In the genomic region with DNA sequence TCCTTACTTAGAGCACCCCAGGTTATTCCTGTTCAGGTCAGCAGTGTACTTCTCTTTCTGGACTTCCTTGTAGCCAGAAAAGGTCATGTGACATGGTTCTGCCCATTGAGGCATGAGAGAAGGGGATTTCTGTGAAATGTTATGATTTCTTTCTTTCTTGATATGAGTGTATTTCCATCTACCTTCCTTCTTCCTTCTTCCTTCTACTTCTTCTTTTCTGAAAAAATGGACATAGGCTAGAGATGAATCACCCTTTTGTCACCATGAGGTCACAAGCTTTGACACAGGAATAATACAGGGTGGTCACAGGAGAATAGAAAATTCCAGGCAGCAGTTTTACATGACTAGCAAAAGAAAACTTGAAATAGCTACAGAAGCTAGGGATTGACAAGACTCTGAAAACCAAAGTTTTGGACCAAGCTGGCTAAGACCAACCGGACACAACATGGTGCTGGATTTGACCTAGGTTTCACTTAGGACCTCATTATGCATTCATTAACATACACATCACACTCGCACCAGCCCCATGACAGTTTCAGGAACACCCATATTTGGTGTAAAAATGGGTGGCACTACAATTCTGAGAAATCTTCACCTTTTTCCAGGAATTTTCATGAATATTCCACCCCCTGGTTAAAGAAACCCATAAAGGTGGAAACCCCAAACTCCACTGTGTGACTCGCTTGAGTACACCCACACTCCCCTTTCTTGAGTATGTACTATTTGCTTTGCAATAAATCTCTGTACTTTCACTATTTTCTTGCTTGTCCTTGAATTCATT, we compare ENCODE assay signal across 1 cellular context.
TF ChIP-seq lines count a peak whose summit lies in the region.

No MANE protein-coding gene starts in this region.

TF ChIP-seq in K562, 482 proteins besides CTCF, POLR2A, EP300 and RAD21 (continued from another document and continues in another):
- TF ChIP-seq, protein P1, sequence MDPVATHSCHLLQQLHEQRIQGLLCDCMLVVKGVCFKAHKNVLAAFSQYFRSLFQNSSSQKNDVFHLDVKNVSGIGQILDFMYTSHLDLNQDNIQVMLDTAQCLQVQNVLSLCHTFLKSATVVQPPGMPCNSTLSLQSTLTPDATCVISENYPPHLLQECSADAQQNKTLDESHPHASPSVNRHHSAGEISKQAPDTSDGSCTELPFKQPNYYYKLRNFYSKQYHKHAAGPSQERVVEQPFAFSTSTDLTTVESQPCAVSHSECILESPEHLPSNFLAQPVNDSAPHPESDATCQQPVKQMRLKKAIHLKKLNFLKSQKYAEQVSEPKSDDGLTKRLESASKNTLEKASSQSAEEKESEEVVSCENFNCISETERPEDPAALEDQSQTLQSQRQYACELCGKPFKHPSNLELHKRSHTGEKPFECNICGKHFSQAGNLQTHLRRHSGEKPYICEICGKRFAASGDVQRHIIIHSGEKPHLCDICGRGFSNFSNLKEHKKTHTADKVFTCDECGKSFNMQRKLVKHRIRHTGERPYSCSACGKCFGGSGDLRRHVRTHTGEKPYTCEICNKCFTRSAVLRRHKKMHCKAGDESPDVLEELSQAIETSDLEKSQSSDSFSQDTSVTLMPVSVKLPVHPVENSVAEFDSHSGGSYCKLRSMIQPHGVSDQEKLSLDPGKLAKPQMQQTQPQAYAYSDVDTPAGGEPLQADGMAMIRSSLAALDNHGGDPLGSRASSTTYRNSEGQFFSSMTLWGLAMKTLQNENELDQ (CRISPR knock-in tag; IDR thresholded peaks at IDR 0.05; ENCODE audit: borderline replicate concordance), result no peak
- no peak for TF ChIP-seq ZNF133 (CRISPR knock-in tag; IDR thresholded peaks at IDR 0.05)
- no peak for TF ChIP-seq ZNF134 (CRISPR knock-in tag; conservative IDR thresholded peaks at IDR 0.05)
- peak; percentile 83; the same call in 1 of the 2 replicates for TF ChIP-seq POLR2H (tag; IDR thresholded peaks at IDR 0.05; ENCODE audit: low read depth)
- TF ChIP-seq DDX20 (tag; IDR thresholded peaks at IDR 0.05; ENCODE audit: low read depth), result no peak
- TF ChIP-seq GATAD2A (IDR thresholded peaks at IDR 0.05), result no peak
- no peak for TF ChIP-seq CC2D1A (IDR thresholded peaks at IDR 0.05)
- no peak for TF ChIP-seq PTBP1 (IDR thresholded peaks at IDR 0.05; ENCODE audit: low read depth, low read length)
- TF ChIP-seq ZNF583 (CRISPR knock-in tag; IDR thresholded peaks at IDR 0.05), result no peak
- TF ChIP-seq ZNF175 (CRISPR knock-in tag; IDR thresholded peaks at IDR 0.05; ENCODE audit: low read depth), result 0 out of 2 replicates have a peak, but pooled peaks have one; percentile 24
- peak; percentile 86 to 98 for TF ChIP-seq SRF (CRISPR knock-in tag; IDR thresholded peaks at IDR 0.05)
- no peak for TF ChIP-seq NFATC3 (IDR thresholded peaks at IDR 0.05)
- TF ChIP-seq, protein P2, sequence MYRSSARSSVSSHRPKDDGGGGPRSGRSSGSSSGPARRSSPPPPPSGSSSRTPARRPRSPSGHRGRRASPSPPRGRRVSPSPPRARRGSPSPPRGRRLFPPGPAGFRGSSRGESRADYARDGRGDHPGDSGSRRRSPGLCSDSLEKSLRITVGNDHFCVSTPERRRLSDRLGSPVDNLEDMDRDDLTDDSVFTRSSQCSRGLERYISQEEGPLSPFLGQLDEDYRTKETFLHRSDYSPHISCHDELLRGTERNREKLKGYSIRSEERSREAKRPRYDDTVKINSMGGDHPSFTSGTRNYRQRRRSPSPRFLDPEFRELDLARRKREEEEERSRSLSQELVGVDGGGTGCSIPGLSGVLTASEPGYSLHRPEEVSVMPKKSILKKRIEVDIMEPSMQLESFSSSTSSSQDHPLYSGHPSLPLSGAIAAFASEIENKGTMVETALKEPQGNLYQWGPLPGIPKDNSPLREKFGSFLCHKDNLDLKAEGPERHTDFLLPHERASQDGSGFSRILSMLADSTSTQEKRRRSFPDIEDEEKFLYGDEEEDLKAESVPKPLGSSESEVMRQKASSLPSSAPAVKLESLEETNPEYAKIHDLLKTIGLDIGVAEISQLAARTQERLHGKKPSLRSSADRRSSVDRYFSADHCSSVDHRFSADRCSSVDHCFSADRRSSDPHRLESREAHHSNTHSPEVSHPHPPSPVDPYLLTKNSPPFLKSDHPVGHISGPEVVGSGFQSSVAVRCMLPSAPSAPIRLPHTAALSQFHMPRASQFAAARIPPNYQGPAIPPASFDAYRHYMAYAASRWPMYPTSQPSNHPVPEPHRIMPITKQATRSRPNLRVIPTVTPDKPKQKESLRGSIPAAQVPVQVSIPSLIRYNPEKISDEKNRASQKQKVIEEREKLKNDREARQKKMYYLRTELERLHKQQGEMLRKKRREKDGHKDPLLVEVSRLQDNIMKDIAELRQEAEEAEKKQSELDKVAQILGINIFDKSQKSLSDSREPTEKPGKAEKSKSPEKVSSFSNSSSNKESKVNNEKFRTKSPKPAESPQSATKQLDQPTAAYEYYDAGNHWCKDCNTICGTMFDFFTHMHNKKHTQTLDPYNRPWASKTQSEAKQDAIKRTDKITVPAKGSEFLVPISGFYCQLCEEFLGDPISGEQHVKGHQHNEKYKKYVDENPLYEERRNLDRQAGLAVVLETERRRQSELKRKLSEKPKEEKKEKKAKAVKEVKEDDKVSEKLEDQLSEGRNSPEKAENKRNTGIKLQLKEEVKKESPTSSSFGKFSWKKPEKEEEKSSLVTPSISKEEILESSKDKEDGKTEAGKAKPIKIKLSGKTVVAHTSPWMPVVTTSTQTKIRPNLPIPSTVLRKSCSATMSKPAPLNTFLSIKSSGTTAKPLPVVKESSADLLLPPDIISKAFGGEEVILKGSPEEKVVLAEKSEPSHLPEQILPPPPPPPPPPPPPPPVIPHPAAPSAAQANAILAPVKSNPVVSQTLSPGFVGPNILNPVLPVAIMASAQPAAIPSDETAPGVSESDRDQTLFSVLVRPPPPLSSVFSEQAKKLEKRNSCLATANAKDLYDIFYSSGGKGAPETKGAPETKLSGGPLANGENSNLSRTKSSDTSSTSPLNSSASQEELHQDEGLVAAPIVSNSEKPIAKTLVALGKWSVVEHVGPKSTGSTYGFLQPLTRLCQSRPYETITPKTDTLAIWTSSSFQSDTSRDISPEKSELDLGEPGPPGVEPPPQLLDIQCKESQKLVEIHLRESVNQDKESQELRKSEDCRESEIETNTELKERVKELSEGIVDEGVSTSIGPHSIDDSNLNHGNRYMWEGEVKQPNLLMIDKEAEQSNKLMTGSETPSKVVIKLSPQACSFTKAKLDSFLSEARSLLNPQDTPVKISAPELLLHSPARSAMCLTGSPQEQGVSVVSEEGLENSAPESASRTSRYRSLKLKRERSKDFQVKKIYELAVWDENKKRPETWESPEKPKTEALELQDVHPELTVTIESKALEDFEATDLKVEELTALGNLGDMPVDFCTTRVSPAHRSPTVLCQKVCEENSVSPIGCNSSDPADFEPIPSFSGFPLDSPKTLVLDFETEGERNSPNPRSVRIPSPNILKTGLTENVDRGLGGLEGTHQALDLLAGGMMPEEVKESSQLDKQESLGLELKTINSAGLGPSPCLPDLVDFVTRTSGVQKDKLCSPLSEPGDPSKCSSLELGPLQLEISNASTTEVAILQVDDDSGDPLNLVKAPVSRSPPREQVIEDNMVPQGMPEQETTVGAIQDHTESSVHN (IDR thresholded peaks at IDR 0.05; ENCODE audit: borderline replicate concordance in 1 of 2, low read depth in 1 of 2), result no peak
- no peak; the same call in 1 of the 2 replicates for TF ChIP-seq NFXL1 (CRISPR knock-in tag; IDR thresholded peaks at IDR 0.05)
- TF ChIP-seq CBX5 (IDR thresholded peaks at IDR 0.05; ENCODE audit: borderline replicate concordance, low read depth), result no peak
- no peak for TF ChIP-seq ZNF280A (IDR thresholded peaks at IDR 0.05; ENCODE audit: low read depth, partially characterized antibody)
- TF ChIP-seq RCOR1 (IDR thresholded peaks at IDR 0.05; ENCODE audit: borderline replicate concordance in 1 of 2, low read depth in 2 of 2, low read length in 2 of 2), result no peak
- TF ChIP-seq ZKSCAN8 (CRISPR knock-in tag; IDR thresholded peaks at IDR 0.05), result no peak
- no peak for TF ChIP-seq E2F6 (IDR thresholded peaks at IDR 0.05; ENCODE audit: borderline replicate concordance in 1 of 2, extremely low read depth in 1 of 2, insufficient read depth in 1 of 2, insufficient read length in 1 of 2, low read depth in 1 of 2, low read length in 1 of 2, poor library complexity in 1 of 2, severe bottlenecking in 1 of 2)
- TF ChIP-seq YY1 (IDR thresholded peaks at IDR 0.05; ENCODE audit: borderline replicate concordance in 1 of 3, control insufficient read depth in 1 of 3, extremely low read depth in 1 of 3, insufficient read depth in 3 of 3, insufficient read length in 1 of 3, insufficient replicate concordance in 2 of 3, low read depth in 1 of 3, low read length in 2 of 3), result no peak
- no peak for TF ChIP-seq HIVEP1 (CRISPR knock-in tag; IDR thresholded peaks at IDR 0.05)
- TF ChIP-seq HDAC3 (IDR thresholded peaks at IDR 0.05; ENCODE audit: borderline replicate concordance, partially characterized antibody), result no peak
- TF ChIP-seq ARHGAP35 (IDR thresholded peaks at IDR 0.05; ENCODE audit: partially characterized antibody), result no peak
- TF ChIP-seq HMGN3 (IDR thresholded peaks at IDR 0.05; ENCODE audit: borderline replicate concordance, extremely low read depth, insufficient read length, low read depth, low read length), result no peak
- no peak for TF ChIP-seq PURB (CRISPR knock-in tag; IDR thresholded peaks at IDR 0.05; ENCODE audit: low read depth)
- TF ChIP-seq, protein P3, sequence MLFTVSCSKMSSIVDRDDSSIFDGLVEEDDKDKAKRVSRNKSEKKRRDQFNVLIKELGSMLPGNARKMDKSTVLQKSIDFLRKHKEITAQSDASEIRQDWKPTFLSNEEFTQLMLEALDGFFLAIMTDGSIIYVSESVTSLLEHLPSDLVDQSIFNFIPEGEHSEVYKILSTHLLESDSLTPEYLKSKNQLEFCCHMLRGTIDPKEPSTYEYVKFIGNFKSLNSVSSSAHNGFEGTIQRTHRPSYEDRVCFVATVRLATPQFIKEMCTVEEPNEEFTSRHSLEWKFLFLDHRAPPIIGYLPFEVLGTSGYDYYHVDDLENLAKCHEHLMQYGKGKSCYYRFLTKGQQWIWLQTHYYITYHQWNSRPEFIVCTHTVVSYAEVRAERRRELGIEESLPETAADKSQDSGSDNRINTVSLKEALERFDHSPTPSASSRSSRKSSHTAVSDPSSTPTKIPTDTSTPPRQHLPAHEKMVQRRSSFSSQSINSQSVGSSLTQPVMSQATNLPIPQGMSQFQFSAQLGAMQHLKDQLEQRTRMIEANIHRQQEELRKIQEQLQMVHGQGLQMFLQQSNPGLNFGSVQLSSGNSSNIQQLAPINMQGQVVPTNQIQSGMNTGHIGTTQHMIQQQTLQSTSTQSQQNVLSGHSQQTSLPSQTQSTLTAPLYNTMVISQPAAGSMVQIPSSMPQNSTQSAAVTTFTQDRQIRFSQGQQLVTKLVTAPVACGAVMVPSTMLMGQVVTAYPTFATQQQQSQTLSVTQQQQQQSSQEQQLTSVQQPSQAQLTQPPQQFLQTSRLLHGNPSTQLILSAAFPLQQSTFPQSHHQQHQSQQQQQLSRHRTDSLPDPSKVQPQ (CRISPR knock-in tag; IDR thresholded peaks at IDR 0.05; ENCODE audit: borderline replicate concordance), result no peak
- TF ChIP-seq HNRNPL (IDR thresholded peaks at IDR 0.05; ENCODE audit: low read depth, low read length), result no peak
- TF ChIP-seq SMAD3 (CRISPR knock-in tag; conservative IDR thresholded peaks at IDR 0.05), result peak; percentile 33; the same call in 1 of the 2 replicates
- TF ChIP-seq, protein P4, sequence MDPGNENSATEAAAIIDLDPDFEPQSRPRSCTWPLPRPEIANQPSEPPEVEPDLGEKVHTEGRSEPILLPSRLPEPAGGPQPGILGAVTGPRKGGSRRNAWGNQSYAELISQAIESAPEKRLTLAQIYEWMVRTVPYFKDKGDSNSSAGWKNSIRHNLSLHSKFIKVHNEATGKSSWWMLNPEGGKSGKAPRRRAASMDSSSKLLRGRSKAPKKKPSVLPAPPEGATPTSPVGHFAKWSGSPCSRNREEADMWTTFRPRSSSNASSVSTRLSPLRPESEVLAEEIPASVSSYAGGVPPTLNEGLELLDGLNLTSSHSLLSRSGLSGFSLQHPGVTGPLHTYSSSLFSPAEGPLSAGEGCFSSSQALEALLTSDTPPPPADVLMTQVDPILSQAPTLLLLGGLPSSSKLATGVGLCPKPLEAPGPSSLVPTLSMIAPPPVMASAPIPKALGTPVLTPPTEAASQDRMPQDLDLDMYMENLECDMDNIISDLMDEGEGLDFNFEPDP (CRISPR knock-in tag; IDR thresholded peaks at IDR 0.05), result no peak
- TF ChIP-seq ZBTB2 (IDR thresholded peaks at IDR 0.05), result no peak
- no peak for TF ChIP-seq POLR3A (IDR thresholded peaks at IDR 0.05; ENCODE audit: borderline replicate concordance, extremely low read depth, insufficient read depth, insufficient read length)
- no peak for TF ChIP-seq STAT5B (CRISPR knock-in tag; IDR thresholded peaks at IDR 0.05)
- TF ChIP-seq ZFP36 (IDR thresholded peaks at IDR 0.05; ENCODE audit: low read depth, low read length, partially characterized antibody), result peak; percentile 26
- TF ChIP-seq, protein P5, sequence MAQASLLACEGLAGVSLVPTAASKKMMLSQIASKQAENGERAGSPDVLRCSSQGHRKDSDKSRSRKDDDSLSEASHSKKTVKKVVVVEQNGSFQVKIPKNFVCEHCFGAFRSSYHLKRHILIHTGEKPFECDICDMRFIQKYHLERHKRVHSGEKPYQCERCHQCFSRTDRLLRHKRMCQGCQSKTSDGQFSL (CRISPR knock-in tag; IDR thresholded peaks at IDR 0.05), result no peak
- TF ChIP-seq, protein P5 (tag; IDR thresholded peaks at IDR 0.05), result no peak
- no peak for TF ChIP-seq TBL1XR1 (IDR thresholded peaks at IDR 0.05; ENCODE audit: low read length in 2 of 2)
